Comparison of ENCODE assay signal across 34 cellular contexts in the genomic region with DNA sequence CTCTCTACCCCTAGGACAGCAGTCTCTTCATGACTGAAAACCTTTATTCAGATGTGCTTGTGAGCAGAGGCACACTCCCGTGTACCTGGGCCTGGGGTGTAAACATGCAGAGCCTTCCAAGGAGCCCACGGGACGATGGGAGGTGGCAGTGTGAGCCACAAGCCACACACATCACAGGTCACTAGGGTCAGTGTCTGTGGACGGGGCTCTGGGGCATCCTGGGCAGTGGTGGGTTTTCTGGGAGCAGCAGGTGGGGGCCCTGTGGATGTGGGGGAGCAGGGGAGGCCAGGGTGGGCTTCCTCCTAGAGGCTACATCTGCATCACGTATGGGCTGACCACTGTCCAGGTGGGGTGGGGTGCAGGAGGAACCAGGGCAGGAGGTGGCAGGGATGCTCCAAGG. TPM values are rescaled to one million over a fixed set of nuclear protein-coding genes. Genes with fewer than 3 reads are reported as not detected.
"Had no signal": no experiment of that assay in that cellular context is flagged by ENCODE, and none has a peak within 500 bp of the region (broad histone marks: within the 10 kb centered on the region; RNA-seq: fewer than 3 reads in every experiment).

No MANE protein-coding gene starts in this region.

- H3K9me3 Mint-ChIP-seq: natural killer cell treated with Interleukin-12 subunit alpha and Interleukin-12 subunit beta and Interleukin-15 and Interleukin-18, amount 100 ng/mL, for 72 hours; nephron progenitor cell; neural crest cell; stimulated activated naive CD8-positive, alpha-beta T cell treated with anti-CD3 and anti-CD28 coated beads, Interleukin-15, amount 100 ng/mL, for 72 hours had no signal

- H3K27me3 ChIP-seq: ovary, testis, transverse colon, upper lobe of right lung, uterus had no signal

- H3K9me3 ChIP-seq: ovary, psoas muscle, spleen, suprapubic skin, testis, tibial artery, transverse colon, upper lobe of right lung, uterus had no signal

- H3K36me3 Mint-ChIP-seq: naive B cell; naive thymus-derived CD8-positive, alpha-beta T cell; natural killer cell treated with Interleukin-12 subunit alpha and Interleukin-12 subunit beta and Interleukin-15 and Interleukin-18, amount 100 ng/mL, for 72 hours; stimulated activated memory B cell treated with anti-CD40 and anti-IgM and Interleukin-4, amounts not matched to agents 10 μg/mL and 1 μg/mL and 100 μg/mL, for 72 hours had no signal

- H3K36me3 ChIP-seq: ovary, spleen, suprapubic skin, tibial artery, transverse colon, upper lobe of right lung, uterus had no signal

- H3K27ac ChIP-seq: ovary, parathyroid adenoma, psoas muscle, skin epidermis, spleen, suprapubic skin, testis, tibial artery, transverse colon, upper lobe of right lung, uterus had no signal

- H3K27ac Mint-ChIP-seq: natural killer cell treated with Interleukin-12 subunit alpha and Interleukin-12 subunit beta and Interleukin-15 and Interleukin-18, amount 100 ng/mL, for 72 hours; nephron progenitor cell; stimulated activated memory B cell treated with anti-CD40 and anti-IgM and Interleukin-4, amounts not matched to agents 10 μg/mL and 1 μg/mL and 100 μg/mL, for 72 hours; stimulated activated naive CD8-positive, alpha-beta T cell treated with anti-CD3 and anti-CD28 coated beads, Interleukin-15, amount 100 ng/mL, for 72 hours had no signal

- H3K79me2 ChIP-seq: parathyroid adenoma had no signal

- H3K9ac ChIP-seq: parathyroid adenoma had no signal

- ATAC-seq: naive thymus-derived CD8-positive, alpha-beta T cell; natural killer cell treated with Interleukin-12 subunit alpha and Interleukin-12 subunit beta and Interleukin-15 and Interleukin-18, amount 100 ng/mL, for 72 hours; psoas muscle; sciatic nerve; stimulated activated memory B cell treated with anti-CD40 and anti-IgM and Interleukin-4, amounts not matched to agents 10 μg/mL and 1 μg/mL and 100 μg/mL, for 72 hours; stimulated activated naive CD8-positive, alpha-beta T cell treated with anti-CD3 and anti-CD28 coated beads, Interleukin-15, Interleukin-2, amounts not matched to agents 100 U/mL and 50 U/mL, for 24 hours; upper lobe of right lung had no signal

- DNase-seq: naive B cell; naive thymus-derived CD8-positive, alpha-beta T cell; nephron progenitor cell; occipital lobe; ovary; psoas muscle; right cardiac atrium; spleen; stimulated activated CD4-positive, alpha-beta T cell treated with anti-CD3 and anti-CD28 coated beads, Interleukin-12 subunit alpha, Interleukin-12 subunit beta, amount 100 ng/mL, for 4 hours; stimulated activated CD4-positive, alpha-beta T cell treated with anti-CD3 and anti-CD28 coated beads, Interleukin-1b, Interleukin-23, amount 100 ng/mL, for 48 hours; stimulated activated CD4-positive, alpha-beta T cell treated with anti-CD3 and anti-CD28 coated beads, Interleukin-4, amount 100 ng/mL, for 1 hour; stimulated activated CD4-positive, alpha-beta T cell treated with anti-CD3 and anti-CD28 coated beads, Interleukin-4, amount 100 ng/mL, for 4 hours; stimulated activated CD8-positive, alpha-beta memory T cell treated with anti-CD3 and anti-CD28 coated beads, Interleukin-4, amount 100 ng/mL, for 48 hours; stimulated activated naive CD4-positive, alpha-beta T cell; stimulated activated naive CD8-positive, alpha-beta T cell treated with anti-CD3 and anti-CD28 coated beads, Interleukin-15, amount 100 ng/mL, for 72 hours; stimulated activated naive CD8-positive, alpha-beta T cell treated with anti-CD3 and anti-CD28 coated beads, Interleukin-15, Interleukin-2, amounts not matched to agents 100 U/mL and 50 U/mL, for 24 hours; testis; tibial artery; transverse colon; upper lobe of right lung; uterus had no signal

- H3K4me3 Mint-ChIP-seq: naive B cell; naive thymus-derived CD8-positive, alpha-beta T cell; natural killer cell treated with Interleukin-12 subunit alpha and Interleukin-12 subunit beta and Interleukin-15 and Interleukin-18, amount 100 ng/mL, for 72 hours; nephron progenitor cell; neural crest cell; stimulated activated memory B cell treated with anti-CD40 and anti-IgM and Interleukin-4, amounts not matched to agents 10 μg/mL and 1 μg/mL and 100 μg/mL, for 72 hours; stimulated activated naive CD8-positive, alpha-beta T cell treated with anti-CD3 and anti-CD28 coated beads, Interleukin-15, amount 100 ng/mL, for 72 hours; type B pancreatic cell had no signal

- H3K4me3 ChIP-seq: ovary, psoas muscle, skin epidermis, smooth muscle cell, spleen, suprapubic skin, testis, tibial artery, transverse colon, upper lobe of right lung, uterus had no signal

- H3K4me2 ChIP-seq: smooth muscle cell had no signal

- H3K4me1 ChIP-seq: parathyroid adenoma, psoas muscle, spleen, suprapubic skin, testis, tibial artery, transverse colon, upper lobe of right lung, uterus had no signal

- H2AFZ ChIP-seq: parathyroid adenoma had no signal

- H3K4me1 Mint-ChIP-seq: naive B cell; naive thymus-derived CD8-positive, alpha-beta T cell; stimulated activated naive CD8-positive, alpha-beta T cell treated with anti-CD3 and anti-CD28 coated beads, Interleukin-15, amount 100 ng/mL, for 72 hours had no signal

RNA-seq across cellular contexts. Expression of a gene that starts 16.7 kb away (rescaled TPM):
- total RNA-seq: naive thymus-derived CD8-positive, alpha-beta T cell; natural killer cell treated with Interleukin-12 subunit alpha and Interleukin-12 subunit beta and Interleukin-15 and Interleukin-18, amount 100 ng/mL, for 72 hours; neural crest cell; osteoblast; ovary; posterior vena cava; psoas muscle; renal cortical epithelial cell; right cardiac atrium; sciatic nerve; smooth muscle cell; spleen; suprapubic skin; transverse colon; upper lobe of right lung; urinary bladder; uterus had no signal
- polyA plus RNA-seq: naive thymus-derived CD8-positive, alpha-beta T cell; ovary; psoas muscle; right cardiac atrium; smooth muscle cell; spleen; urinary bladder had no signal

RNA-seq across cellular contexts. Expression of a gene that starts 17.1 kb away (rescaled TPM):
- total RNA-seq: naive thymus-derived CD8-positive, alpha-beta T cell; natural killer cell treated with Interleukin-12 subunit alpha and Interleukin-12 subunit beta and Interleukin-15 and Interleukin-18, amount 100 ng/mL, for 72 hours; neural crest cell; occipital lobe; osteoblast; posterior vena cava; psoas muscle; renal cortical epithelial cell; right cardiac atrium; sciatic nerve; smooth muscle cell; spleen; transverse colon; upper lobe of right lung; urinary bladder had no signal
- polyA plus RNA-seq: naive thymus-derived CD8-positive, alpha-beta T cell; ovary; psoas muscle; right cardiac atrium; smooth muscle cell; spleen; urinary bladder had no signal
